7 cellular contexts compared by ENCODE assay signal in genomic region chr15:20192982-20193507, GRCh38.
A peak's percentile ranks its signal among the peaks of the same experiment; 100 is the strongest.
DNase-seq lines count a peak whose midpoint lies in the region; ATAC-seq, FAIRE-seq and TF ChIP-seq lines count a peak whose summit lies in the region.
"Not testable (repeated sequence)": the region's sequence is repeated elsewhere in the genome, so short reads cannot be mapped to it uniquely, and the experiment has no call there.

No MANE protein-coding gene starts in this region.

- H3K4me1 ChIP-seq in Karpas-422 (ENCODE audit: low read length); kidney (ENCODE audit: control insufficient read depth in 1 of 2, insufficient read depth in 1 of 2, low read depth in 1 of 2, low read length in 2 of 2): not testable (repeated sequence)

- not testable (repeated sequence) for H3K79me2 ChIP-seq in Karpas-422 (ENCODE audit: low read length)

- H3K9ac ChIP-seq in Karpas-422 (ENCODE audit: low read length); kidney (ENCODE audit: low read length in 2 of 2): not testable (repeated sequence)

- ATAC-seq in GM18868 (IDR thresholded peaks at IDR 0.05; ENCODE audit: unreplicated experiment) (peak; percentile 90), HG02852 (IDR thresholded peaks at IDR 0.05; ENCODE audit: unreplicated experiment) (peak; percentile 83)

- peak; percentile 82 for FAIRE-seq in kidney (lab: Jason Lieb, UNC)

- not testable (repeated sequence) for H3K9me2 ChIP-seq in Karpas-422 (replicated peaks; ENCODE audit: insufficient read depth, low read length)

- H3K9me3 ChIP-seq in Karpas-422 (ENCODE audit: low read length); WERI-Rb-1 (ENCODE audit: severe bottlenecking); kidney (ENCODE audit: control insufficient read depth in 1 of 2, low read length in 2 of 2): not testable (repeated sequence)

- intact Hi-C loops in kidney (cut with DNase I) = not testable (repeated sequence)

- not testable (repeated sequence) for H2AFZ ChIP-seq in Karpas-422 (ENCODE audit: low read length)

- not testable (repeated sequence) for H3K36me3 ChIP-seq in Karpas-422 (ENCODE audit: insufficient read depth, low read length); WERI-Rb-1; kidney (ENCODE audit: control insufficient read depth in 1 of 2, insufficient read depth in 2 of 2, low read length in 2 of 2)

- not testable (repeated sequence) for H4K20me1 ChIP-seq in Karpas-422 (ENCODE audit: insufficient read depth, low read depth, low read length)

- H3K4me2 ChIP-seq in Karpas-422 (ENCODE audit: low read depth, low read length, poor library complexity, severe bottlenecking) = not testable (repeated sequence)

- not testable (repeated sequence) for H3K4me3 ChIP-seq in Karpas-422 (ENCODE audit: low read length); WERI-Rb-1 (ENCODE audit: low read depth, low read length)
- peak overlapping the region; percentile 21 to 50 for H3K4me3 ChIP-seq in kidney (ENCODE audit: low read length in 2 of 2)

- not testable (repeated sequence) for H3K27ac ChIP-seq in Karpas-422 (ENCODE audit: low read length); WERI-Rb-1
- peak overlapping the region in 1 of 2 donors; percentile 17 for H3K27ac ChIP-seq in kidney (ENCODE audit: low read depth in 2 of 2, low read length in 2 of 2)

- not testable (repeated sequence) for H3K27me3 ChIP-seq in Karpas-422 (ENCODE audit: low read length)
- H3K27me3 ChIP-seq in WERI-Rb-1 (ENCODE audit: insufficient read depth, low read depth, severe bottlenecking) = peaks cover 22% of the 10 kb centered on the region

- peak; percentile 39 for TF ChIP-seq CTCF in WERI-Rb-1 (IDR thresholded peaks at IDR 0.05; ENCODE audit: low read depth, low read length)
- peak; percentile 31 for TF ChIP-seq CTCF in kidney (IDR thresholded peaks at IDR 0.05; ENCODE audit: borderline replicate concordance, extremely low read depth, insufficient read depth)

- DNase-seq in Karpas-422 (peak; percentile 54), WERI-Rb-1 (peak; percentile 71)
- DNase-seq in activated naive CD4-positive, alpha-beta T cell treated with Interleukin-2 at 50 U/mL for 16 hours = peak; percentile 51
- DNase-seq in kidney = not testable (repeated sequence)
- DNase-seq in stimulated activated CD4-positive, alpha-beta T cell treated with anti-CD3 and anti-CD28 coated beads, Interleukin-2, amount 100 ng/mL, for 24 hours = peak; percentile 31 to 66
